10 cellular contexts compared by ENCODE assay signal in genomic region chr1:35810096-35810860, GRCh38. TPM values are rescaled to one million over a fixed set of nuclear protein-coding genes. Genes with fewer than 3 reads are reported as not detected.
A peak's percentile ranks its signal among the peaks of the same experiment; 100 is the strongest.
DNase-seq lines count a peak whose midpoint lies in the region; ATAC-seq and TF ChIP-seq lines count a peak whose summit lies in the region.
"Had no signal": no experiment of that assay in that cellular context is flagged by ENCODE, and none has a peak within 500 bp of the region (broad histone marks: within the 10 kb centered on the region; RNA-seq: fewer than 3 reads in every experiment).

No MANE protein-coding gene starts in this region.

- H3K27me3 Mint-ChIP-seq in activated CD8-positive, alpha-beta T cell treated with anti-CD3 and anti-CD28 coated beads for 36 hours = no peaks in the 10 kb centered on the region
- peaks cover 3% of the 10 kb centered on the region for H3K27me3 Mint-ChIP-seq in activated CD8-positive, alpha-beta T cell treated with anti-CD3 and anti-CD28 coated beads, Interleukin-2, amount 10 ng/mL, durations not matched to agents 7 days and 5 days (ENCODE audit: low read depth)
- H3K27me3 Mint-ChIP-seq in activated T-helper 2 cell treated with anti-CD3 and anti-CD28 coated beads, Interferon-gamma antibody, Interleukin-2, Interleukin-4, amounts not matched to agents 10 μg/mL and 5 μg/mL and 100 μg/mL, durations not matched to agents 14 hours and 24 hours and 36 hours (ENCODE audit: low read depth) = no peaks in the 10 kb centered on the region

- peak overlapping the region; percentile 78 for H3K4me3 Mint-ChIP-seq in activated CD8-positive, alpha-beta T cell treated with anti-CD3 and anti-CD28 coated beads for 36 hours
- H3K4me3 Mint-ChIP-seq in activated CD8-positive, alpha-beta T cell treated with anti-CD3 and anti-CD28 coated beads, Interleukin-2, amount 10 ng/mL, durations not matched to agents 7 days and 5 days = no peak overlapping the region
- H3K4me3 Mint-ChIP-seq in activated T-helper 2 cell treated with anti-CD3 and anti-CD28 coated beads, Interferon-gamma antibody, Interleukin-2, Interleukin-4, amounts not matched to agents 10 μg/mL and 5 μg/mL and 100 μg/mL, durations not matched to agents 14 hours and 24 hours and 36 hours (ENCODE audit: low read depth) = peak overlapping the region; percentile 87

- DNase-seq in activated CD8-positive, alpha-beta T cell treated with anti-CD3 and anti-CD28 coated beads for 36 hours = no peak
- DNase-seq in activated CD8-positive, alpha-beta T cell treated with anti-CD3 and anti-CD28 coated beads, Interleukin-2, amount 10 ng/mL, durations not matched to agents 7 days and 5 days = no peak
- no peak for DNase-seq in activated T-helper 2 cell treated with anti-CD3 and anti-CD28 coated beads, Interferon-gamma antibody, Interleukin-2, Interleukin-4, amounts not matched to agents 10 μg/mL and 5 μg/mL and 100 μg/mL, durations not matched to agents 14 hours and 24 hours and 36 hours (ENCODE audit: low spot score)
- peak; percentile 55 for DNase-seq in iris pigment epithelial cell (ENCODE audit: low read depth)
- DNase-seq in superior temporal gyrus (ENCODE audit: extremely low spot score) = peak; percentile 31
- DNase-seq in left ventricle myocardium inferior = no peak
- DNase-seq: NCI-H2171 treated with DMSO at 0.1 percent for 48 hours had no signal

- peaks cover 22% of the 10 kb centered on the region for H3K4me1 Mint-ChIP-seq in activated CD8-positive, alpha-beta T cell treated with anti-CD3 and anti-CD28 coated beads for 36 hours (ENCODE audit: low read depth)
- H3K4me1 Mint-ChIP-seq in activated CD8-positive, alpha-beta T cell treated with anti-CD3 and anti-CD28 coated beads, Interleukin-2, amount 10 ng/mL, durations not matched to agents 7 days and 5 days (ENCODE audit: low read depth) = peaks cover 28% of the 10 kb centered on the region
- H3K4me1 Mint-ChIP-seq in activated T-helper 2 cell treated with anti-CD3 and anti-CD28 coated beads, Interferon-gamma antibody, Interleukin-2, Interleukin-4, amounts not matched to agents 10 μg/mL and 5 μg/mL and 100 μg/mL, durations not matched to agents 14 hours and 24 hours and 36 hours (ENCODE audit: low read depth) = peaks cover 22% of the 10 kb centered on the region

- no peak for ATAC-seq in activated CD8-positive, alpha-beta T cell treated with anti-CD3 and anti-CD28 coated beads for 36 hours
- ATAC-seq in activated CD8-positive, alpha-beta T cell treated with anti-CD3 and anti-CD28 coated beads, Interleukin-2, amount 10 ng/mL, durations not matched to agents 7 days and 5 days = no peak
- no peak for ATAC-seq in HG02973 (IDR thresholded peaks at IDR 0.05; ENCODE audit: unreplicated experiment)
- no peak for ATAC-seq in GM21367 (IDR thresholded peaks at IDR 0.05; ENCODE audit: unreplicated experiment)

- no peak overlapping the region for H3K27ac ChIP-seq in left ventricle myocardium inferior (replicated peaks)

- CTCF ChIA-PET in activated CD8-positive, alpha-beta T cell treated with anti-CD3 and anti-CD28 coated beads for 36 hours (lab: Charles Lee) = interaction anchor here (1.8 to 2.6 kb wide), 2 partner anchors 10 to 73 kb away, joined by 6 to 7 read pairs; partner anchors contain the start of gene AGO1
- CTCF ChIA-PET in activated CD8-positive, alpha-beta T cell treated with anti-CD3 and anti-CD28 coated beads, Interleukin-2, amount 10 ng/mL, durations not matched to agents 7 days and 5 days (lab: Charles Lee) = no interaction called here

- TF ChIP-seq CTCF in activated CD8-positive, alpha-beta T cell treated with anti-CD3 and anti-CD28 coated beads for 36 hours (IDR thresholded peaks at IDR 0.05) = no peak
- TF ChIP-seq CTCF in left ventricle myocardium inferior (IDR thresholded peaks at IDR 0.05; ENCODE audit: borderline replicate concordance) = no peak

- H3K27me3 ChIP-seq in left ventricle myocardium inferior (ENCODE audit: low read depth) = no peaks in the 10 kb centered on the region

- H3K4me1 ChIP-seq in left ventricle myocardium inferior = peaks cover 35% of the 10 kb centered on the region

- peaks cover 9% of the 10 kb centered on the region for H3K36me3 ChIP-seq in left ventricle myocardium inferior

- H3K4me3 ChIP-seq in left ventricle myocardium inferior = no peak overlapping the region

- no peak overlapping the region for H3K27ac Mint-ChIP-seq in activated CD8-positive, alpha-beta T cell treated with anti-CD3 and anti-CD28 coated beads for 36 hours
- no peak overlapping the region for H3K27ac Mint-ChIP-seq in activated CD8-positive, alpha-beta T cell treated with anti-CD3 and anti-CD28 coated beads, Interleukin-2, amount 10 ng/mL, durations not matched to agents 7 days and 5 days
- peak overlapping the region; percentile 18 for H3K27ac Mint-ChIP-seq in activated T-helper 2 cell treated with anti-CD3 and anti-CD28 coated beads, Interferon-gamma antibody, Interleukin-2, Interleukin-4, amounts not matched to agents 10 μg/mL and 5 μg/mL and 100 μg/mL, durations not matched to agents 14 hours and 24 hours and 36 hours

- H3K9me3 ChIP-seq in left ventricle myocardium inferior (replicated peaks) = no peaks in the 10 kb centered on the region

- intact Hi-C loops in activated CD8-positive, alpha-beta T cell treated with anti-CD3 and anti-CD28 coated beads for 36 hours (cut with micrococcal nuclease) = no loop called here
- intact Hi-C loops in activated T-helper 2 cell treated with anti-CD3 and anti-CD28 coated beads, Interferon-gamma antibody, Interleukin-2, Interleukin-4, amounts not matched to agents 10 μg/mL and 5 μg/mL and 100 μg/mL, durations not matched to agents 14 hours and 24 hours and 36 hours (cut with micrococcal nuclease) = no loop called here
- intact Hi-C loops in left ventricle myocardium inferior (cut with micrococcal nuclease) = no loop called here

- no peaks in the 10 kb centered on the region for H3K9me3 Mint-ChIP-seq in activated CD8-positive, alpha-beta T cell treated with anti-CD3 and anti-CD28 coated beads for 36 hours
- H3K9me3 Mint-ChIP-seq in activated CD8-positive, alpha-beta T cell treated with anti-CD3 and anti-CD28 coated beads, Interleukin-2, amount 10 ng/mL, durations not matched to agents 7 days and 5 days (ENCODE audit: insufficient read depth) = no peaks in the 10 kb centered on the region
- H3K9me3 Mint-ChIP-seq in activated T-helper 2 cell treated with anti-CD3 and anti-CD28 coated beads, Interferon-gamma antibody, Interleukin-2, Interleukin-4, amounts not matched to agents 10 μg/mL and 5 μg/mL and 100 μg/mL, durations not matched to agents 14 hours and 24 hours and 36 hours = no peaks in the 10 kb centered on the region
- H3K9me3 Mint-ChIP-seq: activated naive CD4-positive, alpha-beta T cell treated with anti-CD3 and anti-CD28 coated beads, Interleukin-2, amount 50 U/mL, for 72 hours had no signal

- POLR2A ChIA-PET in activated CD8-positive, alpha-beta T cell treated with anti-CD3 and anti-CD28 coated beads for 36 hours (lab: Charles Lee) = no interaction called here
- POLR2A ChIA-PET in activated CD8-positive, alpha-beta T cell treated with anti-CD3 and anti-CD28 coated beads, Interleukin-2, amount 10 ng/mL, durations not matched to agents 7 days and 5 days (lab: Charles Lee) = no interaction called here

- no peaks in the 10 kb centered on the region for H3K36me3 Mint-ChIP-seq in activated CD8-positive, alpha-beta T cell treated with anti-CD3 and anti-CD28 coated beads for 36 hours (ENCODE audit: low read depth)
- peaks cover 4% of the 10 kb centered on the region for H3K36me3 Mint-ChIP-seq in activated CD8-positive, alpha-beta T cell treated with anti-CD3 and anti-CD28 coated beads, Interleukin-2, amount 10 ng/mL, durations not matched to agents 7 days and 5 days (ENCODE audit: low read depth)
- H3K36me3 Mint-ChIP-seq in activated T-helper 2 cell treated with anti-CD3 and anti-CD28 coated beads, Interferon-gamma antibody, Interleukin-2, Interleukin-4, amounts not matched to agents 10 μg/mL and 5 μg/mL and 100 μg/mL, durations not matched to agents 14 hours and 24 hours and 36 hours (ENCODE audit: low read depth) = peaks cover 2% of the 10 kb centered on the region

RNA-seq across cellular contexts. Expression of gene AGO4, which starts 2.5 kb away (rescaled TPM):
- total RNA-seq in activated CD8-positive, alpha-beta T cell treated with anti-CD3 and anti-CD28 coated beads for 36 hours = 1 to 10 TPM; 3.8 to 3.9 TPM
- 1 to 10 TPM; 7.9 to 8.5 TPM for total RNA-seq in activated CD8-positive, alpha-beta T cell treated with anti-CD3 and anti-CD28 coated beads, Interleukin-2, amount 10 ng/mL, durations not matched to agents 7 days and 5 days
- 9.2 and 10.0 TPM in 2 replicates for total RNA-seq in activated T-helper 2 cell treated with anti-CD3 and anti-CD28 coated beads, Interferon-gamma antibody, Interleukin-2, Interleukin-4, amounts not matched to agents 10 μg/mL and 5 μg/mL and 100 μg/mL, durations not matched to agents 14 hours and 24 hours and 36 hours
- total RNA-seq in left ventricle myocardium inferior = 14.6 TPM

RNA-seq across cellular contexts. Expression of gene CLSPN, which starts 40.5 kb away (rescaled TPM):
- total RNA-seq in activated CD8-positive, alpha-beta T cell treated with anti-CD3 and anti-CD28 coated beads for 36 hours = 10 to 100 TPM; 50.8 to 52.5 TPM
- 10 to 100 TPM; 88.8 to 89.7 TPM for total RNA-seq in activated CD8-positive, alpha-beta T cell treated with anti-CD3 and anti-CD28 coated beads, Interleukin-2, amount 10 ng/mL, durations not matched to agents 7 days and 5 days
- 55.2 and 55.8 TPM in 2 replicates for total RNA-seq in activated T-helper 2 cell treated with anti-CD3 and anti-CD28 coated beads, Interferon-gamma antibody, Interleukin-2, Interleukin-4, amounts not matched to agents 10 μg/mL and 5 μg/mL and 100 μg/mL, durations not matched to agents 14 hours and 24 hours and 36 hours
- 0.49 TPM for total RNA-seq in left ventricle myocardium inferior

Comparison
In these comparisons a context has a peak if more than half of its experiments do, and no peak if none do; other contexts are left out.
1. DNase-seq: peak in iris pigment epithelial cell (single experiment) and superior temporal gyrus (single experiment); none in activated CD8-positive, alpha-beta T cell treated with anti-CD3 and anti-CD28 coated beads for 36 hours (single experiment), activated CD8-positive, alpha-beta T cell treated with anti-CD3 and anti-CD28 coated beads, Interleukin-2, amount 10 ng/mL, durations not matched to agents 7 days and 5 days (single experiment), activated T-helper 2 cell treated with anti-CD3 and anti-CD28 coated beads, Interferon-gamma antibody, Interleukin-2, Interleukin-4, amounts not matched to agents 10 μg/mL and 5 μg/mL and 100 μg/mL, durations not matched to agents 14 hours and 24 hours and 36 hours (single experiment) and left ventricle myocardium inferior (single experiment).
2. RNA of gene CLSPN, which starts 40.5 kb away (total RNA-seq): 88.8 to 89.7 TPM in activated CD8-positive, alpha-beta T cell treated with anti-CD3 and anti-CD28 coated beads, Interleukin-2, amount 10 ng/mL, durations not matched to agents 7 days and 5 days, 55.2 to 55.8 TPM in activated T-helper 2 cell treated with anti-CD3 and anti-CD28 coated beads, Interferon-gamma antibody, Interleukin-2, Interleukin-4, amounts not matched to agents 10 μg/mL and 5 μg/mL and 100 μg/mL, durations not matched to agents 14 hours and 24 hours and 36 hours and 50.8 to 52.5 TPM in activated CD8-positive, alpha-beta T cell treated with anti-CD3 and anti-CD28 coated beads for 36 hours; 0.49 TPM in left ventricle myocardium inferior (single experiment); every median in the first group is over 10 times any median in the second.